Comparison of ENCODE assay signal across 11 cellular contexts in genomic region chr16:16045879-16046278, GRCh38.
DNase-seq lines count a peak whose midpoint lies in the region; TF ChIP-seq lines count a peak whose summit lies in the region.
"Had no signal": no experiment of that assay in that cellular context is flagged by ENCODE, and none has a peak within 500 bp of the region (broad histone marks: within the 10 kb centered on the region; RNA-seq: fewer than 3 reads in every experiment).

No MANE protein-coding gene starts in this region.

- CTCF ChIA-PET in HEK293T (lab: Yijun Ruan, JAX) = interaction anchor here (1.2 to 1.6 kb wide), 2 partner anchors 79 to 171 kb away, joined by 3 read pairs; no protein-coding TSS in a partner anchor

- intact Hi-C loops in activated T-helper 1 cell treated with anti-CD3 and anti-CD28 coated beads, Interleukin-12 subunit alpha, Interleukin-12 subunit beta, Interleukin-2, Interleukin-4 antibody, amounts not matched to agents 30 ng/mL and 10 ng/mL and 1 ng/mL, durations not matched to agents 14 hours and 24 hours and 36 hours (cut with micrococcal nuclease) = loop anchor here (5.0 kb wide), 1 partner anchor 81 kb away; no protein-coding TSS in a partner anchor

- H3K36me3 Mint-ChIP-seq in activated T-helper 1 cell treated with anti-CD3 and anti-CD28 coated beads, Interleukin-12 subunit alpha, Interleukin-12 subunit beta, Interleukin-2, Interleukin-4 antibody, amounts not matched to agents 30 ng/mL and 10 ng/mL and 1 ng/mL, durations not matched to agents 14 hours and 24 hours and 36 hours (ENCODE audit: low read depth) = peaks cover 48% of the 10 kb centered on the region
- H3K36me3 Mint-ChIP-seq in neural crest cell (ENCODE audit: low read depth) = peaks cover 14% of the 10 kb centered on the region

- H3K4me3 Mint-ChIP-seq in activated T-helper 1 cell treated with anti-CD3 and anti-CD28 coated beads, Interleukin-12 subunit alpha, Interleukin-12 subunit beta, Interleukin-2, Interleukin-4 antibody, amounts not matched to agents 30 ng/mL and 10 ng/mL and 1 ng/mL, durations not matched to agents 14 hours and 24 hours and 36 hours = no peak overlapping the region
- H3K4me3 Mint-ChIP-seq in neural crest cell = no peak overlapping the region
- H3K4me3 Mint-ChIP-seq: activated naive CD4-positive, alpha-beta T cell treated with anti-CD3 and anti-CD28 coated beads, Interleukin-2, amount 50 U/mL, for 24 hours had no signal

- DNase-seq in SIG-M5 treated with dmso at 0.1 percent for 504 hours (lab: John Stamatoyannopoulos, UW; ENCODE audit: unreplicated experiment) (peak; percentile 2), SIG-M5 (lab: John Stamatoyannopoulos, UW) (no peak), HEK293T (ENCODE audit: extremely low spot score) (peak; percentile 30), neural crest cell (ENCODE audit: low read depth, low spot score) (no peak), dedifferentiated amniotic fluid mesenchymal stem cell (ENCODE audit: extremely low spot score) (no peak), H4 (ENCODE audit: low spot score) (no peak)
- DNase-seq in activated T-helper 1 cell treated with anti-CD3 and anti-CD28 coated beads, Interleukin-12 subunit alpha, Interleukin-12 subunit beta, Interleukin-2, Interleukin-4 antibody, amounts not matched to agents 30 ng/mL and 10 ng/mL and 1 ng/mL, durations not matched to agents 14 hours and 24 hours and 36 hours (ENCODE audit: low spot score) = no peak
- no peak for DNase-seq in activated effector memory CD4-positive, alpha-beta T cell treated with anti-CD3 and anti-CD28 coated beads, Interleukin-2, amount 50 U/mL, for 16 hours
- DNase-seq: Kasumi-1; stimulated activated CD4-positive, alpha-beta T cell treated with anti-CD3 and anti-CD28 coated beads, Interleukin-2, amount 100 ng/mL, for 24 hours had no signal

- no peaks in the 10 kb centered on the region for H3K9me3 Mint-ChIP-seq in activated T-helper 1 cell treated with anti-CD3 and anti-CD28 coated beads, Interleukin-12 subunit alpha, Interleukin-12 subunit beta, Interleukin-2, Interleukin-4 antibody, amounts not matched to agents 30 ng/mL and 10 ng/mL and 1 ng/mL, durations not matched to agents 14 hours and 24 hours and 36 hours
- no peaks in the 10 kb centered on the region for H3K9me3 Mint-ChIP-seq in neural crest cell
- H3K9me3 Mint-ChIP-seq: activated naive CD4-positive, alpha-beta T cell treated with anti-CD3 and anti-CD28 coated beads, Interleukin-2, amount 50 U/mL, for 24 hours had no signal

- H3K27me3 Mint-ChIP-seq in activated T-helper 1 cell treated with anti-CD3 and anti-CD28 coated beads, Interleukin-12 subunit alpha, Interleukin-12 subunit beta, Interleukin-2, Interleukin-4 antibody, amounts not matched to agents 30 ng/mL and 10 ng/mL and 1 ng/mL, durations not matched to agents 14 hours and 24 hours and 36 hours (ENCODE audit: insufficient read depth) = no peaks in the 10 kb centered on the region
- H3K27me3 Mint-ChIP-seq in neural crest cell (ENCODE audit: low read depth) = no peaks in the 10 kb centered on the region
- H3K27me3 Mint-ChIP-seq: activated naive CD4-positive, alpha-beta T cell treated with anti-CD3 and anti-CD28 coated beads, Interleukin-2, amount 50 U/mL, for 24 hours had no signal

- POLR2A ChIA-PET in HEK293T (lab: Yijun Ruan, JAX) = no interaction called here

- peaks cover 13% of the 10 kb centered on the region for H3K4me1 Mint-ChIP-seq in activated T-helper 1 cell treated with anti-CD3 and anti-CD28 coated beads, Interleukin-12 subunit alpha, Interleukin-12 subunit beta, Interleukin-2, Interleukin-4 antibody, amounts not matched to agents 30 ng/mL and 10 ng/mL and 1 ng/mL, durations not matched to agents 14 hours and 24 hours and 36 hours (ENCODE audit: low read depth)
- no peaks in the 10 kb centered on the region for H3K4me1 Mint-ChIP-seq in neural crest cell

- TF ChIP-seq CTCF in neural crest cell (conservative IDR thresholded peaks at IDR 0.05) = peak; percentile 19

- peak overlapping the region; percentile 48 for H3K27ac Mint-ChIP-seq in activated T-helper 1 cell treated with anti-CD3 and anti-CD28 coated beads, Interleukin-12 subunit alpha, Interleukin-12 subunit beta, Interleukin-2, Interleukin-4 antibody, amounts not matched to agents 30 ng/mL and 10 ng/mL and 1 ng/mL, durations not matched to agents 14 hours and 24 hours and 36 hours
- H3K27ac Mint-ChIP-seq in neural crest cell (ENCODE audit: unreplicated experiment) = peak overlapping the region; percentile 84

TF ChIP-seq in HEK293T, 16 proteins besides CTCF, POLR2A, EP300 and RAD21:
- no peak for TF ChIP-seq FOXK2 (IDR thresholded peaks at IDR 0.05)
- no peak for TF ChIP-seq FOXA1 (IDR thresholded peaks at IDR 0.05)
- no peak for TF ChIP-seq PKNOX1 (IDR thresholded peaks at IDR 0.05)
- TF ChIP-seq SP1 (IDR thresholded peaks at IDR 0.05) = no peak
- TF ChIP-seq BHLHE40 (IDR thresholded peaks at IDR 0.05; ENCODE audit: borderline replicate concordance) = no peak
- TF ChIP-seq ZNF384 (IDR thresholded peaks at IDR 0.05) = no peak
- no peak for TF ChIP-seq CTBP1 (IDR thresholded peaks at IDR 0.05; ENCODE audit: borderline replicate concordance)
- TF ChIP-seq ELF4 (IDR thresholded peaks at IDR 0.05) = no peak
- TF ChIP-seq L3MBTL2 (conservative IDR thresholded peaks at IDR 0.05) = no peak
- no peak for TF ChIP-seq TARDBP (IDR thresholded peaks at IDR 0.05)
- no peak for TF ChIP-seq LEF1 (IDR thresholded peaks at IDR 0.05; ENCODE audit: borderline replicate concordance)
- TF ChIP-seq FOXM1 (IDR thresholded peaks at IDR 0.05; ENCODE audit: borderline replicate concordance) = no peak
- no peak for TF ChIP-seq HDGF (IDR thresholded peaks at IDR 0.05; ENCODE audit: borderline replicate concordance)
- no peak for TF ChIP-seq SUZ12 (IDR thresholded peaks at IDR 0.05)
- TF ChIP-seq NFRKB (IDR thresholded peaks at IDR 0.05) = no peak
- TF ChIP-seq ARNT (IDR thresholded peaks at IDR 0.05) = no peak

Comparison
In these comparisons a context has a peak if more than half of its experiments do, and no peak if none do; other contexts are left out.
1. DNase-seq: peak in SIG-M5 treated with dmso at 0.1 percent for 504 hours (single experiment) and HEK293T (single experiment); none in SIG-M5 (single experiment), activated T-helper 1 cell treated with anti-CD3 and anti-CD28 coated beads, Interleukin-12 subunit alpha, Interleukin-12 subunit beta, Interleukin-2, Interleukin-4 antibody, amounts not matched to agents 30 ng/mL and 10 ng/mL and 1 ng/mL, durations not matched to agents 14 hours and 24 hours and 36 hours (single experiment), neural crest cell (single experiment), dedifferentiated amniotic fluid mesenchymal stem cell (single experiment), H4 (single experiment) and activated effector memory CD4-positive, alpha-beta T cell treated with anti-CD3 and anti-CD28 coated beads, Interleukin-2, amount 50 U/mL, for 16 hours (single experiment).